In genomic region chr1:12179638-12180121, GRCh38 we compare ENCODE assay signal across 13 cellular contexts. TPM values are rescaled to one million over a fixed set of nuclear protein-coding genes. Genes with fewer than 3 reads are reported as not detected.
DNase-seq lines count a peak whose midpoint lies in the region; ATAC-seq, FAIRE-seq and TF ChIP-seq lines count a peak whose summit lies in the region.
"Had no signal": no experiment of that assay in that cellular context is flagged by ENCODE, and none has a peak within 500 bp of the region (broad histone marks: within the 10 kb centered on the region; RNA-seq: fewer than 3 reads in every experiment).

No MANE protein-coding gene starts in this region.

- no peaks in the 10 kb centered on the region for H3K9me3 ChIP-seq in CD4-positive, CD25-positive, alpha-beta regulatory T cell (ENCODE audit: control insufficient read depth in 2 of 2, low read length in 2 of 2)
- no peaks in the 10 kb centered on the region for H3K9me3 ChIP-seq in OCI-LY7 (ENCODE audit: low read length)
- no peaks in the 10 kb centered on the region for H3K9me3 ChIP-seq in endothelial cell of umbilical vein (replicated peaks; ENCODE audit: control insufficient read depth, insufficient read depth, low read length)
- H3K9me3 ChIP-seq in parathyroid adenoma (ENCODE audit: control insufficient read depth, low read length), result no peaks in the 10 kb centered on the region
- H3K9me3 ChIP-seq: SJCRH30 had no signal

- FAIRE-seq in endothelial cell of umbilical vein (lab: Jason Lieb, UNC), result no peak
- no peak for FAIRE-seq in GM19239 (lab: Jason Lieb, UNC)
- FAIRE-seq: astrocyte had no signal

- no peaks in the 10 kb centered on the region for H3K27me3 Mint-ChIP-seq in CD4-positive, CD25-positive, alpha-beta regulatory T cell

- H3K27ac Mint-ChIP-seq in CD4-positive, CD25-positive, alpha-beta regulatory T cell, result peak overlapping the region; percentile 95 to 99 (median 98)

- H3K36me3 ChIP-seq in CD4-positive, CD25-positive, alpha-beta regulatory T cell (ENCODE audit: control insufficient read depth, insufficient read depth, low read length), result peaks cover 25% of the 10 kb centered on the region
- H3K36me3 ChIP-seq in OCI-LY7 (ENCODE audit: insufficient read depth, low read length) (no peaks in the 10 kb centered on the region), endothelial cell of umbilical vein (ENCODE audit: control insufficient read depth in 2 of 2, extremely low read depth in 1 of 2, insufficient read depth in 2 of 2, low read length in 2 of 2) (no peaks in the 10 kb centered on the region), parathyroid adenoma (ENCODE audit: control insufficient read depth, insufficient read depth, low read length) (no peaks in the 10 kb centered on the region)
- H3K36me3 ChIP-seq: SJCRH30 had no signal

- BruUV-seq in OCI-LY7 (replicated peaks; lab: Mats Ljungman, UMichigan) (no TSS peak), endothelial cell of umbilical vein (replicated peaks; lab: Mats Ljungman, UMichigan) (no TSS peak)

- TF ChIP-seq CTCF in OCI-LY7 (conservative IDR thresholded peaks at IDR 0.05; ENCODE audit: low read length) (no peak), endothelial cell of umbilical vein (IDR thresholded peaks at IDR 0.05; ENCODE audit: extremely low read depth in 1 of 2, insufficient read depth in 1 of 2, low read depth in 1 of 2, low read length in 2 of 2) (no peak), parathyroid adenoma (IDR thresholded peaks at IDR 0.05) (no peak)

- peak overlapping the region; percentile 89 to 100 (median 92) for H3K4me3 Mint-ChIP-seq in CD4-positive, CD25-positive, alpha-beta regulatory T cell
- H3K4me3 Mint-ChIP-seq: neural crest cell had no signal

- H3K27ac ChIP-seq in CD4-positive, CD25-positive, alpha-beta regulatory T cell (ENCODE audit: insufficient read depth, low read length, poor library complexity, severe bottlenecking), result peak overlapping the region; percentile 97
- H3K27ac ChIP-seq in OCI-LY7 (ENCODE audit: low read depth, low read length, poor library complexity, severe bottlenecking) (no peak overlapping the region), endothelial cell of umbilical vein (ENCODE audit: insufficient read depth, low read depth, low read length) (peak overlapping the region; percentile 95), parathyroid adenoma (peak overlapping the region; percentile 36)
- H3K27ac ChIP-seq: SJCRH30 had no signal

- peaks cover 14% of the 10 kb centered on the region for H3K36me3 Mint-ChIP-seq in CD4-positive, CD25-positive, alpha-beta regulatory T cell

- no peak for ATAC-seq in CD4-positive, CD25-positive, alpha-beta regulatory T cell (ENCODE audit: low read depth in 2 of 2)

- peaks cover 99% of the 10 kb centered on the region for H3K4me1 ChIP-seq in CD4-positive, CD25-positive, alpha-beta regulatory T cell (ENCODE audit: control insufficient read depth, insufficient read depth, low read length, poor library complexity, severe bottlenecking)
- H3K4me1 ChIP-seq in OCI-LY7 (ENCODE audit: insufficient read depth, low read length, poor library complexity, severe bottlenecking) (peaks cover 8% of the 10 kb centered on the region), endothelial cell of umbilical vein (ENCODE audit: control insufficient read depth, extremely low read depth, insufficient read depth, low read length) (peaks cover 43% of the 10 kb centered on the region), parathyroid adenoma (no peaks in the 10 kb centered on the region)

- no peaks in the 10 kb centered on the region for H3K9me1 ChIP-seq in endothelial cell of umbilical vein (replicated peaks; ENCODE audit: control insufficient read depth, extremely low read depth, insufficient read depth, low read length)

- H3K4me1 Mint-ChIP-seq in CD4-positive, CD25-positive, alpha-beta regulatory T cell, result peaks cover 24 to 96% (median 67%) of the 10 kb centered on the region in 4 donors

- dilution Hi-C loops in endothelial cell of umbilical vein (cut with MboI; ENCODE audit: extremely low pct_ligation_motif_present, low sequenced_read_pairs), result no loop called here

- DNase-seq in CD4-positive, CD25-positive, alpha-beta regulatory T cell, result no peak
- DNase-seq in OCI-LY7 (ENCODE audit: low spot score), result no peak
- no peak for DNase-seq in endothelial cell of umbilical vein (ENCODE audit: low read depth, low spot score)
- no peak for DNase-seq in foreskin melanocyte
- no peak for DNase-seq in OCI-M1 (lab: John Stamatoyannopoulos, UW)
- no peak for DNase-seq in GM19239 (ENCODE audit: insufficient read length, low spot score)
- DNase-seq in HPDE6-E6E7 (ENCODE audit: extremely low spot score), result no peak
- DNase-seq: MM.1S, NCI-H524 had no signal

- H2AFZ ChIP-seq in OCI-LY7 (ENCODE audit: low read length) (no peak overlapping the region), endothelial cell of umbilical vein (ENCODE audit: low read depth, low read length) (no peak overlapping the region), parathyroid adenoma (no peak overlapping the region)

- H3K4me2 ChIP-seq in OCI-LY7 (ENCODE audit: low read length) (peak overlapping the region; percentile 50), endothelial cell of umbilical vein (ENCODE audit: insufficient read depth, low read length) (peak overlapping the region; percentile 3), parathyroid adenoma (ENCODE audit: low read length) (no peak overlapping the region)

- no peaks in the 10 kb centered on the region for H3K27me3 ChIP-seq in CD4-positive, CD25-positive, alpha-beta regulatory T cell (ENCODE audit: control insufficient read depth, insufficient read depth, low read length)
- no peaks in the 10 kb centered on the region for H3K27me3 ChIP-seq in endothelial cell of umbilical vein (ENCODE audit: control insufficient read depth in 2 of 2, insufficient read depth in 2 of 2, low read length in 2 of 2)
- no peaks in the 10 kb centered on the region for H3K27me3 ChIP-seq in parathyroid adenoma (ENCODE audit: control insufficient read depth, insufficient read depth, low read length)
- H3K27me3 ChIP-seq: SJCRH30 had no signal

- H3K79me2 ChIP-seq in OCI-LY7 (ENCODE audit: insufficient read depth, low read depth, low read length) (no peaks in the 10 kb centered on the region), endothelial cell of umbilical vein (ENCODE audit: control insufficient read depth, insufficient read depth, low read length) (peaks cover 12% of the 10 kb centered on the region), parathyroid adenoma (no peaks in the 10 kb centered on the region)

- no peaks in the 10 kb centered on the region for H3K9me2 ChIP-seq in OCI-LY7 (ENCODE audit: insufficient read depth, low read length)

- intact Hi-C loops in OCI-LY7 (cut with micrococcal nuclease; ENCODE audit: unreplicated experiment) (no loop called here), endothelial cell of umbilical vein (cut with micrococcal nuclease) (loop anchor here (2.0 kb wide), 2 partner anchors 19 to 27 kb away; no protein-coding TSS in a partner anchor)

- no peaks in the 10 kb centered on the region for H4K20me1 ChIP-seq in OCI-LY7 (ENCODE audit: insufficient read depth, low read length)
- H4K20me1 ChIP-seq in endothelial cell of umbilical vein (replicated peaks; ENCODE audit: control insufficient read depth, extremely low read depth, insufficient read depth, low read length), result no peaks in the 10 kb centered on the region

- CTCF ChIA-PET in OCI-LY7 (lab: Charles Lee; ENCODE audit: unreplicated experiment) (no interaction called here), endothelial cell of umbilical vein (lab: Charles Lee) (interaction anchor here (1.0 to 8.1 kb wide), 3 partner anchors 11 to 54 kb away, joined by 3 to 70 read pairs (median 12); no protein-coding TSS in a partner anchor)

- H3K9ac ChIP-seq in endothelial cell of umbilical vein (replicated peaks; ENCODE audit: extremely low read depth, insufficient read depth, low read length) (peak overlapping the region; percentile 28), parathyroid adenoma (no peak overlapping the region)

- H3K4me3 ChIP-seq in CD4-positive, CD25-positive, alpha-beta regulatory T cell (ENCODE audit: low read depth, low read length), result peak overlapping the region; percentile 27
- H3K4me3 ChIP-seq in OCI-LY7 (ENCODE audit: low read depth, low read length, poor library complexity, severe bottlenecking), result no peak overlapping the region
- H3K4me3 ChIP-seq in endothelial cell of umbilical vein (replicated peaks in 1 of 3; ENCODE audit: insufficient read depth in 1 of 3, low read depth in 1 of 3, low read length in 3 of 3), result no peak overlapping the region
- no peak overlapping the region for H3K4me3 ChIP-seq in parathyroid adenoma (ENCODE audit: low read depth, low read length)
- H3K4me3 ChIP-seq: SJCRH30 had no signal

- POLR2A ChIA-PET in OCI-LY7 (lab: Charles Lee), result interaction anchor here (0.6 kb wide), 1 partner anchor 1514 kb away, joined by 4 read pairs; no protein-coding TSS in a partner anchor
- POLR2A ChIA-PET in endothelial cell of umbilical vein (lab: Charles Lee), result no interaction called here

- no peak for TF ChIP-seq POLR2A in endothelial cell of umbilical vein (IDR thresholded peaks at IDR 0.05; ENCODE audit: low read depth, low read length)

- no peaks in the 10 kb centered on the region for H3K9me3 Mint-ChIP-seq in CD4-positive, CD25-positive, alpha-beta regulatory T cell
- H3K9me3 Mint-ChIP-seq: neural crest cell had no signal

RNA-seq across cellular contexts. Expression of gene TNFRSF1B, which starts 12.9 kb away (rescaled TPM):
- total RNA-seq in CD4-positive, CD25-positive, alpha-beta regulatory T cell, result 252 TPM
- polyA plus RNA-seq in CD4-positive, CD25-positive, alpha-beta regulatory T cell, result 100 to 1,000 TPM; 347 to 450 (median 421) TPM
- total RNA-seq in OCI-LY7 (2014; rRNA removed; shearing (Covaris generic)), result not detected in 2 replicates
- total RNA-seq in OCI-LY7 (2022) (not detected in 2 replicates), endothelial cell of umbilical vein (65.9 and 66.0 TPM in 2 replicates)
- polyA plus RNA-seq in endothelial cell of umbilical vein, result 53.6 and 65.3 TPM in 2 replicates
- 40.5 and 47.6 TPM in 2 replicates for polyA plus RNA-seq in endothelial cell of umbilical vein (2011; cell fraction: cytosol; rRNA removed)
- polyA plus RNA-seq in endothelial cell of umbilical vein (2011; cell fraction: nucleus; rRNA removed), result 19.3 and 20.1 TPM in 2 replicates
- polyA plus RNA-seq in endothelial cell of umbilical vein (2012), result 13.8 and 21.1 TPM in 2 replicates
- 51.1 and 52.4 TPM in 2 replicates for polyA minus RNA-seq in endothelial cell of umbilical vein
- not detected for polyA minus RNA-seq in endothelial cell of umbilical vein (2011; cell fraction: cytosol; rRNA and poly(A)+ RNA removed)
- polyA minus RNA-seq in endothelial cell of umbilical vein (2011; cell fraction: nucleus; rRNA and poly(A)+ RNA removed), result 10.7 and 15.4 TPM in 2 replicates

RNA-seq across cellular contexts. Expression of gene VPS13D, which starts 50.1 kb away (rescaled TPM):
- total RNA-seq in CD4-positive, CD25-positive, alpha-beta regulatory T cell, result 96.0 TPM
- 10 to 100 TPM in 2 of 4 donors, 1 to 10 TPM in 2; 8.1 to 11.6 (median 9.9) TPM for polyA plus RNA-seq in CD4-positive, CD25-positive, alpha-beta regulatory T cell
- 23.0 and 23.9 TPM in 2 replicates for total RNA-seq in OCI-LY7 (2014; rRNA removed; shearing (Covaris generic))
- 39.2 and 45.3 TPM in 2 replicates for total RNA-seq in OCI-LY7 (2022)
- total RNA-seq in endothelial cell of umbilical vein, result 41.7 and 48.5 TPM in 2 replicates
- 12.7 and 13.6 TPM in 2 replicates for polyA plus RNA-seq in endothelial cell of umbilical vein
- 14.4 and 16.4 TPM in 2 replicates for polyA plus RNA-seq in endothelial cell of umbilical vein (2011; cell fraction: cytosol; rRNA removed)
- polyA plus RNA-seq in endothelial cell of umbilical vein (2011; cell fraction: nucleus; rRNA removed), result 36.9 and 42.3 TPM in 2 replicates
- 13.9 and 15.2 TPM in 2 replicates for polyA plus RNA-seq in endothelial cell of umbilical vein (2012)
- 65.0 and 93.7 TPM in 2 replicates for polyA minus RNA-seq in endothelial cell of umbilical vein
- 23.1 TPM for polyA minus RNA-seq in endothelial cell of umbilical vein (2011; cell fraction: cytosol; rRNA and poly(A)+ RNA removed)
- polyA minus RNA-seq in endothelial cell of umbilical vein (2011; cell fraction: nucleus; rRNA and poly(A)+ RNA removed), result 110 and 161 TPM in 2 replicates

Comparison
In these comparisons a context has a peak if more than half of its experiments do, and no peak if none do; other contexts are left out.
1. RNA of gene TNFRSF1B, which starts 12.9 kb away (total RNA-seq): 252 TPM in CD4-positive, CD25-positive, alpha-beta regulatory T cell (single experiment) and 65.9 to 66.0 TPM in endothelial cell of umbilical vein; not detected in OCI-LY7; every median in the first group is over 10 times any median in the second.